In the genomic region with DNA sequence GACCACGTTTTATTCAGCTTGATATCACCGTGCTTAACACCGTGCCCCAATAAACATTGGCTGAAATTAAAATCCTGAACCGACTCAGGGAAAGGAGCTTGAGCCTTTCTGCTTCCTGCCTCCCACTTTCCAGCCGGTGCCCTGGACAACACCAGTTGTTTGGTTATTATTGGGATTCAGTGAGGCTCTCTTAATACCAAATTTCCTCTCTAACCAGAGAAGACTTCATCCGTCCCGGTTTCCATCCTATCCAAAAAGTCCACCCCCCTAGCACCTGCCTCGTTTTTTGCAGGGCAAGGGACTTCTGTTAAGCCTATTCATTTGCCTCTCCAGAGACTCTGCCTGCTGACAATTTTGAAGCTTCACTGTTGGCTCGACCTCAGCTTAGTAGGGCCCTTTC, we compare ENCODE assay signal across 8 cellular contexts. TPM values are rescaled to one million over a fixed set of nuclear protein-coding genes. Genes with fewer than 3 reads are reported as not detected.
DNase-seq lines count a peak whose midpoint lies in the region; ATAC-seq and TF ChIP-seq lines count a peak whose summit lies in the region.

No MANE protein-coding gene starts in this region.

- H3K4me3 ChIP-seq in HUES6 (ENCODE audit: low read depth, low read length), result peak overlapping the region; percentile 73
- H3K4me3 ChIP-seq in colonic mucosa, result no peak overlapping the region

- intact Hi-C loops in CD4-positive, alpha-beta T cell (cut with DNase I, micrococcal nuclease), result loop anchor here (2.0 kb wide), 1 partner anchor 73 kb away; no protein-coding TSS in a partner anchor
- intact Hi-C loops in colonic mucosa (cut with DNase I), result loop anchor here (2.0 kb wide), 1 partner anchor 73 kb away; no protein-coding TSS in a partner anchor

- peaks cover 88% of the 10 kb centered on the region for H3K27me3 Mint-ChIP-seq in CD4-positive, alpha-beta T cell
- H3K27me3 Mint-ChIP-seq in natural killer cell treated with Interleukin-12 subunit alpha and Interleukin-12 subunit beta and Interleukin-15 and Interleukin-18, amount 100 ng/mL, for 72 hours, result peaks cover 40 to 69% of the 10 kb centered on the region in 2 donors

- POLR2A ChIA-PET in CD4-positive, alpha-beta T cell (lab: Charles Lee), result interaction anchor here (1.1 kb wide), 1 partner anchor 74 kb away, joined by 5 read pairs; no protein-coding TSS in a partner anchor

- peaks cover 83% of the 10 kb centered on the region for H3K27me3 ChIP-seq in CD4-positive, alpha-beta T cell (ENCODE audit: control insufficient read depth, insufficient read depth, low read length)
- H3K27me3 ChIP-seq in HUES6 (ENCODE audit: control insufficient read depth, insufficient read depth, low read length) (peaks cover 26% of the 10 kb centered on the region), colonic mucosa (peaks cover 5% of the 10 kb centered on the region)

- no peaks in the 10 kb centered on the region for H3K9me3 Mint-ChIP-seq in CD4-positive, alpha-beta T cell
- no peaks in the 10 kb centered on the region for H3K9me3 Mint-ChIP-seq in natural killer cell treated with Interleukin-12 subunit alpha and Interleukin-12 subunit beta and Interleukin-15 and Interleukin-18, amount 100 ng/mL, for 72 hours

- peaks cover 16% of the 10 kb centered on the region for H3K4me1 Mint-ChIP-seq in CD4-positive, alpha-beta T cell (ENCODE audit: low read depth)
- H3K4me1 Mint-ChIP-seq in natural killer cell treated with Interleukin-12 subunit alpha and Interleukin-12 subunit beta and Interleukin-15 and Interleukin-18, amount 100 ng/mL, for 72 hours (ENCODE audit: low read depth in 2 of 2), result peaks cover 6 to 10% of the 10 kb centered on the region in 2 donors

- no peak for TF ChIP-seq CTCF in CD4-positive, alpha-beta T cell (IDR thresholded peaks at IDR 0.05)
- TF ChIP-seq CTCF in colonic mucosa (IDR thresholded peaks at IDR 0.05), result no peak

- peak overlapping the region; percentile 83 for H3K4me3 Mint-ChIP-seq in CD4-positive, alpha-beta T cell
- peak overlapping the region; percentile 62 for H3K4me3 Mint-ChIP-seq in natural killer cell treated with Interleukin-12 subunit alpha and Interleukin-12 subunit beta and Interleukin-15 and Interleukin-18, amount 100 ng/mL, for 72 hours

- H3K36me3 Mint-ChIP-seq in CD4-positive, alpha-beta T cell (ENCODE audit: low read depth), result no peaks in the 10 kb centered on the region
- H3K36me3 Mint-ChIP-seq in natural killer cell treated with Interleukin-12 subunit alpha and Interleukin-12 subunit beta and Interleukin-15 and Interleukin-18, amount 100 ng/mL, for 72 hours, result peaks cover 11% of the 10 kb centered on the region

- H3K9me3 ChIP-seq in CD4-positive, alpha-beta T cell (ENCODE audit: control insufficient read depth, low read length), result no peaks in the 10 kb centered on the region
- H3K9me3 ChIP-seq in HUES6 (ENCODE audit: control insufficient read depth, insufficient read depth, low read depth, low read length), result no peaks in the 10 kb centered on the region
- H3K9me3 ChIP-seq in colonic mucosa, result no peaks in the 10 kb centered on the region

- peak; percentile 15 for ATAC-seq in CD4-positive, alpha-beta T cell (ENCODE audit: poor library complexity)
- no peak for ATAC-seq in natural killer cell treated with Interleukin-12 subunit alpha and Interleukin-12 subunit beta and Interleukin-15 and Interleukin-18, amount 100 ng/mL, for 72 hours
- no peak for ATAC-seq in GM18868 (IDR thresholded peaks at IDR 0.05; ENCODE audit: unreplicated experiment)

- H3K4me1 ChIP-seq in HUES6 (ENCODE audit: control insufficient read depth, insufficient read depth, low read length) (peaks cover 4% of the 10 kb centered on the region; the same call in 1 of the 2 replicates), colonic mucosa (peaks cover 4% of the 10 kb centered on the region)

- DNase-seq in CD4-positive, alpha-beta T cell, result no peak
- no peak for DNase-seq in colonic mucosa
- no peak for DNase-seq in natural killer cell treated with Interleukin-12 subunit alpha and Interleukin-12 subunit beta and Interleukin-15 and Interleukin-18, amount 100 ng/mL, for 72 hours (ENCODE audit: low spot score)
- no peak for DNase-seq in DMS153 (lab: John Stamatoyannopoulos, UW)
- no peak for DNase-seq in NCI-H2107 treated with DMSO at 0.1 percent for 48 hours (lab: John Stamatoyannopoulos, UW; ENCODE audit: unreplicated experiment)
- no peak for DNase-seq in NCI-H510A treated with DMSO at 0.1 percent for 48 hours (lab: John Stamatoyannopoulos, UW)

- H3K36me3 ChIP-seq in HUES6 (ENCODE audit: control insufficient read depth, insufficient read depth, low read length) (no peaks in the 10 kb centered on the region), colonic mucosa (no peaks in the 10 kb centered on the region)

- H3K9ac ChIP-seq in HUES6 (ENCODE audit: low read length) (peak overlapping the region; percentile 18), colonic mucosa (ENCODE audit: low read depth in 2 of 2, low read length in 2 of 2) (peak overlapping the region; percentile 59 to 76)

- CTCF ChIA-PET in CD4-positive, alpha-beta T cell (lab: Charles Lee), result no interaction called here

- H3K27ac Mint-ChIP-seq in CD4-positive, alpha-beta T cell, result no peak overlapping the region
- H3K27ac Mint-ChIP-seq in natural killer cell treated with Interleukin-12 subunit alpha and Interleukin-12 subunit beta and Interleukin-15 and Interleukin-18, amount 100 ng/mL, for 72 hours, result no peak overlapping the region

- H3K27ac ChIP-seq in CD4-positive, alpha-beta T cell (ENCODE audit: low read depth, low read length), result no peak overlapping the region
- H3K27ac ChIP-seq in HUES6 (ENCODE audit: low read depth, low read length) (no peak overlapping the region), colonic mucosa (no peak overlapping the region)

RNA-seq across cellular contexts. Expression of gene PRSS12, which starts 0.6 kb away (rescaled TPM):
- total RNA-seq in CD4-positive, alpha-beta T cell, result not detected
- 10 to 100 TPM; 20.1 to 22.4 TPM for total RNA-seq in colonic mucosa
- not detected for total RNA-seq in natural killer cell treated with Interleukin-12 subunit alpha and Interleukin-12 subunit beta and Interleukin-15 and Interleukin-18, amount 100 ng/mL, for 72 hours

Comparison
In these comparisons a context has a peak if more than half of its experiments do, and no peak if none do; other contexts are left out.
1. RNA of gene PRSS12, which starts 0.6 kb away (total RNA-seq): 20.1 to 22.4 TPM in colonic mucosa; not detected in CD4-positive, alpha-beta T cell and not detected in natural killer cell treated with Interleukin-12 subunit alpha and Interleukin-12 subunit beta and Interleukin-15 and Interleukin-18, amount 100 ng/mL, for 72 hours; every median in the first group is over 10 times any median in the second.